In the genomic region with DNA sequence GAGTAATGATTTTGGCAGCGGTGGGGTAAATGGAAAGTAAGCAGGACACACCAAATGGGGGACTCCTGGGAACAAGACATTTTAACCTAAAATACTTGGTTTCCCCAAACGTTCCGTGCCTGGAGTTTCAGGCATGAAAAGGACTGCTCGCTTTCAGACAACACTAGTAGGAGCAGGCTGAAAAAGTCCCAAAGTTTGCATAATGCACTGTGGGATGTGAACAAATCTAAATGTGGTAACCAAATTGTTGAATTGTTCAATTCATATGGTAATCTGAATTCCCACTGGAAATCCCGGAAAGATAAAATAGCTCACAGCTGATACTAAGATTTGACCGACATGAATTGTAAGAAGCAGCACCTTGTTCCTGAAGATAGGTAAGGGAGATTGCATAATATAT, we compare ENCODE assay signal across 26 cellular contexts.
"Had no signal": no experiment of that assay in that cellular context is flagged by ENCODE, and none has a peak within 500 bp of the region (broad histone marks: within the 10 kb centered on the region; RNA-seq: fewer than 3 reads in every experiment).

No MANE protein-coding gene starts in this region.

- ATAC-seq: activated T-cell treated with anti-CD3 and anti-CD28 coated beads, Interleukin-2, amount 50 U/mL, for 4 hours; body of pancreas had no signal

- H3K27me3 Mint-ChIP-seq: activated CD4-positive, alpha-beta memory T cell treated with anti-CD3 and anti-CD28 coated beads for 36 hours; activated CD4-positive, alpha-beta T cell treated with anti-CD3 and anti-CD28 coated beads, Interleukin-2, amount 10 ng/mL, durations not matched to agents 7 days and 5 days; activated naive CD8-positive, alpha-beta T cell had no signal

- H3K4me3 Mint-ChIP-seq: activated CD4-positive, alpha-beta memory T cell treated with anti-CD3 and anti-CD28 coated beads for 36 hours; activated CD4-positive, alpha-beta T cell treated with anti-CD3 and anti-CD28 coated beads, Interleukin-2, amount 10 ng/mL, durations not matched to agents 7 days and 5 days; activated naive CD8-positive, alpha-beta T cell; activated T-cell treated with anti-CD3 and anti-CD28 coated beads, Interleukin-2, amount 50 U/mL, for 4 hours; T-helper 1 cell treated with Interleukin-12 subunit alpha and Interleukin-12 subunit beta and Interleukin-4 antibody, amounts not matched to agents 30 μg/mL and 1 μg/mL, for 36 hours; WTC11 had no signal

- H3K4me2 ChIP-seq: KMS-11 had no signal

- H3K9ac ChIP-seq: KMS-11 had no signal

- H3K4me3 ChIP-seq: adrenal gland, body of pancreas, Peyer's patch had no signal

- H3K4me1 Mint-ChIP-seq: activated CD4-positive, alpha-beta T cell treated with anti-CD3 and anti-CD28 coated beads, Interleukin-2, amount 10 ng/mL, durations not matched to agents 7 days and 5 days had no signal

- H3K27ac Mint-ChIP-seq: activated CD4-positive, alpha-beta memory T cell treated with anti-CD3 and anti-CD28 coated beads for 36 hours; activated CD4-positive, alpha-beta T cell treated with anti-CD3 and anti-CD28 coated beads, Interleukin-2, amount 10 ng/mL, durations not matched to agents 7 days and 5 days; activated naive CD8-positive, alpha-beta T cell; T-helper 1 cell treated with Interleukin-12 subunit alpha and Interleukin-12 subunit beta and Interleukin-4 antibody, amounts not matched to agents 30 μg/mL and 1 μg/mL, for 36 hours had no signal

- H3K27me3 ChIP-seq: adrenal gland, body of pancreas, Peyer's patch had no signal

- H3K36me3 Mint-ChIP-seq: activated CD4-positive, alpha-beta memory T cell treated with anti-CD3 and anti-CD28 coated beads for 36 hours; activated naive CD8-positive, alpha-beta T cell; WTC11 had no signal

- H3K4me1 ChIP-seq: adrenal gland, body of pancreas, Peyer's patch had no signal

- H3K36me3 ChIP-seq: adrenal gland, Peyer's patch had no signal

- DNase-seq: activated CD4-positive, alpha-beta memory T cell treated with anti-CD3 and anti-CD28 coated beads for 36 hours; activated CD4-positive, alpha-beta T cell treated with anti-CD3 and anti-CD28 coated beads, Interleukin-2, amount 10 ng/mL, durations not matched to agents 7 days and 5 days; activated CD4-positive, CD25-positive, alpha-beta regulatory T cell treated with anti-CD3 and anti-CD28 coated beads, Interleukin-2, amount 50 U/mL, for 72 hours; activated CD8-positive, alpha-beta memory T cell treated with anti-CD3 and anti-CD28 coated beads for 24 hours; activated effector memory CD4-positive, alpha-beta T cell treated with anti-CD3 and anti-CD28 coated beads, Interleukin-2, amount 50 U/mL, for 16 hours; activated naive CD4-positive, alpha-beta T cell treated with Interleukin-2 at 50 U/mL for 16 hours; activated T-cell treated with anti-CD3 and anti-CD28 coated beads, Interleukin-2, amount 50 U/mL, for 4 hours; adrenal gland; anterior cingulate cortex; body of pancreas; central memory CD4-positive, alpha-beta T cell; MV-4-11; NCI-H1105; NCI-H1436 treated with DMSO at 0.1 percent for 48 hours; NCI-H187; NCI-H2081; NCI-H510A treated with DMSO at 0.1 percent for 48 hours; Peyer's patch; Right ventricle myocardium superior; T-helper 9 cell had no signal

- H3K9me3 ChIP-seq: adrenal gland, body of pancreas, Peyer's patch had no signal

- H3K27ac ChIP-seq: adrenal gland, body of pancreas, KMS-11, Peyer's patch, RWPE1 had no signal

- FAIRE-seq: bronchial epithelial cell had no signal
